In the genomic region with DNA sequence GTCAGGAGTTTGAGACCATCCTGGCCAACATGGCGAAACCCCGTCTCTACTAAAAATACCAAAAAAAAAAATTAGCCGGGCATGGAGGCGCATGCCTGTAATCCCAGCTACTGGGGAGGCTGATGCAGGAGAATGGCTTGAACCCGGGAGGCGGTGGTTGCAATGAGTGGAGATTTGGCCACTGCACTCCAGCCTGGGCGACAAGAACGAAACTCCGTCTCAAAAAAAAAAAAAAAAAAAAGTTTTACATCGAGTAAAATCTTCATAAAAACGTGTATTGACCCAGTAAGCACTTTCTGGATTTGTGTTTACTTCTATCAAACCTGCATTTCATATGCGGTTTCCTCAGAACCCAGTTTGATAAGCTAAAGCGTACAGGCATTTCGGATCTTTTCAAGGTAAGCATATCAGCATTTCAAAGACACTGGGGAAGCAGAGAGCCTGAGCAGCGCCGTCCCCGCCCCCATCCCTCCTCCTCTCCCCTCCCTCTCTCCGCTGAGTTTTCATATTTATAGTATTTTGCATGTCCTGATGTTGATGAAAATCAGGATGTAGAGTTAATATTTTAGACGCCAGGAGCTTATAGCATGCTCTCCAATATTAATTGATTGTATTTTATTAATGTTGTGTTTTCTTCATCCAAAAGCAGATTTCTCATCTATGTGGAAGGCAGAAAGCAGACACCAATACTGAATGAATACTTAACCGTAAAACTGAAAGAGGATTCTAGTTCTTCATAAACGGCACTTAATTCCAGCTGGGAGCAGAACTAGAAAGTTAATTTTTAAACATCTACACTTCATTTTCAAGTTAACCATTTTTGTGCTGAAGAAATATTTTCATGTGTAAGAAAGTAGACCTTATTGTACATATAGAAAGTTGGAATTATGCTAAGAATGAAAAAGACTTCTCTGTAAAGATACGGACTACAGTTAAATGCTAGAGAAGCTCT, we compare ENCODE assay signal across 8 cellular contexts. TPM values are rescaled to one million over a fixed set of nuclear protein-coding genes. Genes with fewer than 3 reads are reported as not detected.
DNase-seq lines count a peak whose midpoint lies in the region; ATAC-seq and TF ChIP-seq lines count a peak whose summit lies in the region.

No MANE protein-coding gene starts in this region.

- H3K9me3 Mint-ChIP-seq in chondrocyte (ENCODE audit: low read depth) (no peaks in the 10 kb centered on the region), nephron progenitor cell (no peaks in the 10 kb centered on the region)

- no peaks in the 10 kb centered on the region for H3K4me1 ChIP-seq in BE2C

- H3K36me3 Mint-ChIP-seq in chondrocyte (ENCODE audit: low read depth) (no peaks in the 10 kb centered on the region), nephron progenitor cell (ENCODE audit: low read depth) (no peaks in the 10 kb centered on the region)

- peak overlapping the region; percentile 1 for H3K27ac Mint-ChIP-seq in chondrocyte (ENCODE audit: unreplicated experiment)
- no peak overlapping the region for H3K27ac Mint-ChIP-seq in nephron progenitor cell

- peaks cover 10% of the 10 kb centered on the region for H3K4me1 Mint-ChIP-seq in chondrocyte (ENCODE audit: low read depth)
- peaks cover 12% of the 10 kb centered on the region for H3K4me1 Mint-ChIP-seq in nephron progenitor cell

- TF ChIP-seq CTCF in BE2C (IDR thresholded peaks at IDR 0.05; ENCODE audit: low read depth, low read length) (no peak), chondrocyte (IDR thresholded peaks at IDR 0.05) (no peak), nephron progenitor cell (IDR thresholded peaks at IDR 0.05) (no peak)

- no peaks in the 10 kb centered on the region for H3K27me3 Mint-ChIP-seq in chondrocyte (ENCODE audit: low read depth)
- peaks cover 34% of the 10 kb centered on the region for H3K27me3 Mint-ChIP-seq in nephron progenitor cell (ENCODE audit: low read depth, poor library complexity)

- H3K4me3 Mint-ChIP-seq in chondrocyte (ENCODE audit: unreplicated experiment) (peak overlapping the region; percentile 60), nephron progenitor cell (peak overlapping the region; percentile 71)

- no peaks in the 10 kb centered on the region for H3K9me3 ChIP-seq in BE2C

- peak overlapping the region; percentile 44 for H3K4me3 ChIP-seq in BE2C (ENCODE audit: low read depth, low read length)

- peaks cover 3% of the 10 kb centered on the region; the same call in 1 of the 2 replicates for H3K27me3 ChIP-seq in BE2C

- H3K36me3 ChIP-seq in BE2C, result no peaks in the 10 kb centered on the region

- ATAC-seq in HG02588 (IDR thresholded peaks at IDR 0.05; ENCODE audit: unreplicated experiment), result no peak

- DNase-seq in BE2C (no peak), M059J (ENCODE audit: low read depth) (peak; percentile 17), chondrocyte (ENCODE audit: low spot score) (no peak), nephron progenitor cell (no peak), GM19238 (ENCODE audit: insufficient read length, low spot score) (no peak), NCI-H2196 (lab: John Stamatoyannopoulos, UW; ENCODE audit: unreplicated experiment) (no peak)
- no peak for DNase-seq in activated CD4-positive, alpha-beta T cell treated with anti-CD3 and anti-CD28 coated beads for 48 hours

RNA-seq across cellular contexts. Expression of a gene that starts 9.2 kb away (rescaled TPM):
- 0.85 TPM for polyA plus RNA-seq in BE2C (2012; ENCODE audit: insufficient read depth, insufficient read length, low read depth)
- 18.3 and 23.5 TPM in 2 replicates for total RNA-seq in M059J (2014; rRNA removed; shearing (Covaris generic))
- total RNA-seq in chondrocyte, result 13.8 to 14.1 TPM (median 13.8 TPM) in 3 replicates

RNA-seq across cellular contexts. Expression of a gene that starts 51.7 kb away (rescaled TPM):
- not detected for polyA plus RNA-seq in BE2C (2012; ENCODE audit: insufficient read depth, insufficient read length, low read depth)
- 0.02 and 0.27 TPM in 2 replicates for total RNA-seq in M059J (2014; rRNA removed; shearing (Covaris generic))
- 0.30 to 0.63 TPM (median 0.62 TPM) in 3 replicates for total RNA-seq in chondrocyte
